In the genomic region with DNA sequence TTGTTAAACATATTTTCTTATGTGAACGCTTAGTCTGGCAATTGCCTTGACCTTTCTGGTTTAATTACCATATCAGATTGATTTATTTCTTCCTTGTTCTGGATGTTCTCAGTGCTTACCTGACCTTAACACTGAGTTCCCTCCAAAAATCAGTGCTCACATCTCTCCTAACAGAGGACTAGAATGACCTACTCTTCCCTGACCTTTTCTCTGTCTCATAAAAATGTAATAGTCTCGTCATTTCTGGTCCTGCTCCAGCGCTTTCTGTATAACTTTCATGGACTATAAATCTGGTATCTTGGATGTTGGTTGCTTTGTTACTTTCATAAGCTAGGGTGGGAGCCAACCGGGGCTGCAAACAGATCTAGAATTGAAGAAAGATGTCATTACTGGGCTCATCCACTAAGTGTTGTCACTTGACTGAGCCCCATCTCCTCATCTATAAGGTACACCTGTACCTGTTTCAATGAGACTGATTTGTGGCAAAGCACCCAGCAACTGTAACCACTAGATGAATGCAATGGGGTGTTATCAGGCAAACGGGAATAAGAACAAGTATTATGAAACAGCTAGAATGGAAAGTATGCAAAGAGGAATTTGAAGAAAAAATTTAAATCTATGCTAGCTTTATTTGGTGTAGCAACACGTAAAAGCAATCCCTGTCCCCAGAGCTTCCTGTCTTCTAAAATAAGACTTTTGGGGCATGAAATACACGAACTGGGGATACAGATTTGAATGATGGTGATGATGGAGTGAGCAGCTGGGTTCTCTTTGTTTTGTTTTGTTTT, we compare ENCODE assay signal across 9 cellular contexts. TPM values are rescaled to one million over a fixed set of nuclear protein-coding genes. Genes with fewer than 3 reads are reported as not detected.
DNase-seq lines count a peak whose midpoint lies in the region; ATAC-seq, FAIRE-seq and TF ChIP-seq lines count a peak whose summit lies in the region.
"Had no signal": no experiment of that assay in that cellular context is flagged by ENCODE, and none has a peak within 500 bp of the region (broad histone marks: within the 10 kb centered on the region; RNA-seq: fewer than 3 reads in every experiment).

No MANE protein-coding gene starts in this region.

- DNase-seq in GM19239 (ENCODE audit: insufficient read length, low spot score) (no peak), amniotic epithelial cell (ENCODE audit: low read depth) (peak; percentile 64), KG1 (lab: John Stamatoyannopoulos, UW) (no peak)
- DNase-seq: Peyer's patch had no signal

- peak overlapping the region; percentile 37 for H3K27ac ChIP-seq in 22Rv1
- peak overlapping the region; percentile 36 for H3K27ac ChIP-seq in mesodermal cell (ENCODE audit: low read depth, low read length, severe bottlenecking)

- H3K9me3 ChIP-seq in mesodermal cell (ENCODE audit: control insufficient read depth, low read length), result no peaks in the 10 kb centered on the region
- H3K9me3 ChIP-seq: Peyer's patch had no signal

- peaks cover 56% of the 10 kb centered on the region for H3K4me1 ChIP-seq in mesodermal cell (ENCODE audit: control insufficient read depth, insufficient read depth, low read length, poor library complexity, severe bottlenecking)

- peak overlapping the region; percentile 97 for H3K4me3 ChIP-seq in mesodermal cell (ENCODE audit: extremely low read depth, insufficient read depth, low read length, poor library complexity, severe bottlenecking)

- TF ChIP-seq CTCF in 22Rv1 (IDR thresholded peaks at IDR 0.05), result no peak

- peaks cover 56% of the 10 kb centered on the region for H3K36me3 ChIP-seq in mesodermal cell (ENCODE audit: control insufficient read depth, insufficient read depth, low read length)
- H3K36me3 ChIP-seq: Peyer's patch had no signal

- peak; percentile 81 for FAIRE-seq in GM19239 (lab: Jason Lieb, UNC)

- ATAC-seq in HG02623 (IDR thresholded peaks at IDR 0.05; ENCODE audit: unreplicated experiment), result no peak
- no peak for ATAC-seq in HG02870 (IDR thresholded peaks at IDR 0.05; ENCODE audit: unreplicated experiment)
- no peak for ATAC-seq in GM19023 (IDR thresholded peaks at IDR 0.05; ENCODE audit: unreplicated experiment)

- WGBS in mesodermal cell (ENCODE audit: insufficient coverage in 2 of 2), 2 experiments, result 66 to 68% methylated on average over 3 to 4 of the region's 7 CpGs

RNA-seq across cellular contexts. Expression of a gene that starts 2.4 kb away (rescaled TPM):
- 708 TPM for polyA plus RNA-seq in mesodermal cell (2013, experiment 1 of 2)
- 593 TPM for polyA plus RNA-seq in mesodermal cell (2013, experiment 2 of 2)

RNA-seq across cellular contexts. Expression of a gene that starts 13.7 kb away (rescaled TPM):
- polyA plus RNA-seq in mesodermal cell (2013, experiment 1 of 2), result 174 TPM
- polyA plus RNA-seq in mesodermal cell (2013, experiment 2 of 2), result 172 TPM

RNA-seq across cellular contexts. Expression of a gene that starts 37.8 kb away (rescaled TPM):
- polyA plus RNA-seq in mesodermal cell (2013, experiment 1 of 2), result 34.0 TPM
- 29.7 TPM for polyA plus RNA-seq in mesodermal cell (2013, experiment 2 of 2)

RNA-seq across cellular contexts. Expression of a gene that starts 38.1 kb away (rescaled TPM):
- 270 TPM for polyA plus RNA-seq in mesodermal cell (2013, experiment 1 of 2)
- 257 TPM for polyA plus RNA-seq in mesodermal cell (2013, experiment 2 of 2)
